Comparison of ENCODE assay signal across 32 cellular contexts in the genomic region with DNA sequence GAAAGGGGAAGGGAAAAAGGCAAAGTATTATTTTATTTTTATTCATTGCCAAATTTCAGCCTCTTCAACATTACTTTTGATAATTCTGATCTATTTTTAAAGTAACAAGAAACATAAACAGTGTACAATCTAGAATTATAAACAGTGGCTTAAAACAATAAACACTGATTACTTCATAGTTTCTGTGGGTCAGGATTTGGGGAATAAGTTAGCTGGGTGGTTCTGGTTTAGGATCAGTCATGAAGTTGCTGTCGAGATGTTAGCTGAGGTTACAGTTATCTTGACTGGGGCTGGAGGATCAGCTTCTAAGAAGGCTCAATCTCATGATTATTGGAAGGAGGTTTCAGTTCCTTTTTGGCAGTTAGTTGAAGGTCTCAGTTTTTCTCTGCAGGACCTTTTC.
"Had no signal": no experiment of that assay in that cellular context is flagged by ENCODE, and none has a peak within 500 bp of the region (broad histone marks: within the 10 kb centered on the region; RNA-seq: fewer than 3 reads in every experiment).

No MANE protein-coding gene starts in this region.

- ATAC-seq: effector memory CD8-positive, alpha-beta T cell; stimulated activated naive B cell treated with anti-CD40 and anti-IgM and Interleukin-4, amounts not matched to agents 10 μg/mL and 1 μg/mL and 100 μg/mL, for 72 hours; WTC11 had no signal

- H3K27me3 ChIP-seq: ascending aorta, cardiac muscle cell, colonic mucosa, dorsolateral prefrontal cortex, hepatocyte, ovary, sigmoid colon, stomach, thyroid gland, upper lobe of left lung had no signal

- H3K4me1 ChIP-seq: ascending aorta, colonic mucosa, left ventricle myocardium inferior, sigmoid colon, stomach, thyroid gland, upper lobe of left lung had no signal

- H2AFZ ChIP-seq: hepatocyte had no signal

- H3K4me3 ChIP-seq: ascending aorta, cardiac muscle cell, colonic mucosa, dorsolateral prefrontal cortex, hepatocyte, left ventricle myocardium inferior, lung, ovary, sigmoid colon, stomach, thyroid gland, upper lobe of left lung had no signal

- DNase-seq: activated CD4-positive, alpha-beta memory T cell treated with anti-CD3 and anti-CD28 coated beads, Interleukin-2, amount 10 ng/mL, durations not matched to agents 7 days and 5 days; activated CD4-positive, alpha-beta T cell treated with anti-CD3 and anti-CD28 coated beads for 1 hour; activated CD4-positive, alpha-beta T cell treated with anti-CD3 and anti-CD28 coated beads, Interleukin-2, amount 10 ng/mL, durations not matched to agents 7 days and 5 days; activated CD8-positive, alpha-beta memory T cell treated with anti-CD3 and anti-CD28 coated beads, Interleukin-2, amount 50 U/mL, for 48 hours; activated gamma-delta T cell; activated naive CD4-positive, alpha-beta T cell treated with anti-CD3 and anti-CD28 coated beads, Interleukin-2, amount 10 ng/mL, durations not matched to agents 7 days and 5 days; activated naive CD8-positive, alpha-beta T cell treated with anti-CD3 and anti-CD28 coated beads, Interleukin-2, amount 10 ng/mL, durations not matched to agents 7 days and 5 days; activated T-cell treated with anti-CD3 and anti-CD28 coated beads, Interleukin-2, amount 50 U/mL, for 24 hours; cerebellar nuclear complex; colonic mucosa; dorsolateral prefrontal cortex; effector memory CD8-positive, alpha-beta T cell; glutamatergic neuron; islet precursor cell; left ventricle myocardium inferior; naive B cell; nephron progenitor cell; ovary; sigmoid colon; small intestine; stimulated activated CD4-positive, alpha-beta T cell treated with anti-CD3 and anti-CD28 coated beads, Interleukin-4, amount 100 ng/mL, for 4 hours; stimulated activated CD8-positive, alpha-beta memory T cell treated with anti-CD3 and anti-CD28 coated beads, Interleukin-4, amount 100 ng/mL, for 48 hours; stimulated activated naive B cell treated with anti-CD40 and anti-IgM and Interleukin-4, amounts not matched to agents 10 μg/mL and 1 μg/mL and 100 μg/mL, for 72 hours; stomach; T-helper 2 cell; thyroid gland; upper lobe of left lung had no signal

- H3K9me3 ChIP-seq: ascending aorta, colonic mucosa, left ventricle myocardium inferior, ovary, sigmoid colon, stomach, thyroid gland, upper lobe of left lung had no signal

- H3K36me3 ChIP-seq: ascending aorta, cardiac muscle cell, colonic mucosa, left ventricle myocardium inferior, ovary, sigmoid colon, stomach, thyroid gland, upper lobe of left lung had no signal

- H3K4me2 ChIP-seq: hepatocyte had no signal

- H3K27ac ChIP-seq: ascending aorta, cardiac muscle cell, colonic mucosa, dorsolateral prefrontal cortex, hepatocyte, left ventricle myocardium inferior, ovary, sigmoid colon, stomach, thyroid gland, upper lobe of left lung had no signal
